ENCODE assay signal across 1 cellular context in the genomic region with DNA sequence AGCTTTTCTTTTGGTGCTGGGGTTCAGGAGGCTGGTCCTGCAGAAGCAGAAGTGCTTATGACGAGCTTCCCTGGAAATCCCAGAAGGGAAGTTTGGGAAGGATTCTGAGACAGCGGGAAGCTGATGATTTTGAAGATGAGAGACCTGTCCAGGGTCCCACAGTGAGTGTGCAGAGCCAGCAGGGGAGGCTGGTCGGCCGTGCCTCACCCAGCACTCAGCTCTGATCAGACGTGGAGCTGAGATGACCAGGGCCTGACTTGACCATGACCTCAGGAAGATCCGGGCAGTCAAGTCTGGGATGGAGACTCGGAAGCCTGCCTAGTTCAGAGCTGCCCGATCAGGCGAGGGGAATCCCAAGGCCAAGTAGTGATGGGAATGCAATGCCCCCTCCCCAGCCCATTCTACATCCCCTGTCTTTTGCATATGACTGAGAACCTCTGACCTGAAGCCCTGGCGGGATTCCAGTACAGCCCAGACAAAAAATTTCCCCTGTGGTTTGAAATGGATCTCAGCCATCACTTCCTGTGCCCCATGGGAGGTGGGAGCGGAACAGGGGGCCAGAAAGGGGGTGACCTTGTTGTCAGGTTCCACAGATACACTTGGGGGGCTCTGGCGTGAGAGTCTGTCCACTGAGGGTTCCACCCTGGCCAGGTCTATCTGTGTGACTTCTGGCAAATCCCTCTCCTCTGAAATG.
TF ChIP-seq lines count a peak whose summit lies in the region.

No MANE protein-coding gene starts in this region.

TF ChIP-seq in GM23338, 12 proteins besides CTCF, POLR2A, EP300 and RAD21 (continued from another document):
- TF ChIP-seq, protein P1, sequence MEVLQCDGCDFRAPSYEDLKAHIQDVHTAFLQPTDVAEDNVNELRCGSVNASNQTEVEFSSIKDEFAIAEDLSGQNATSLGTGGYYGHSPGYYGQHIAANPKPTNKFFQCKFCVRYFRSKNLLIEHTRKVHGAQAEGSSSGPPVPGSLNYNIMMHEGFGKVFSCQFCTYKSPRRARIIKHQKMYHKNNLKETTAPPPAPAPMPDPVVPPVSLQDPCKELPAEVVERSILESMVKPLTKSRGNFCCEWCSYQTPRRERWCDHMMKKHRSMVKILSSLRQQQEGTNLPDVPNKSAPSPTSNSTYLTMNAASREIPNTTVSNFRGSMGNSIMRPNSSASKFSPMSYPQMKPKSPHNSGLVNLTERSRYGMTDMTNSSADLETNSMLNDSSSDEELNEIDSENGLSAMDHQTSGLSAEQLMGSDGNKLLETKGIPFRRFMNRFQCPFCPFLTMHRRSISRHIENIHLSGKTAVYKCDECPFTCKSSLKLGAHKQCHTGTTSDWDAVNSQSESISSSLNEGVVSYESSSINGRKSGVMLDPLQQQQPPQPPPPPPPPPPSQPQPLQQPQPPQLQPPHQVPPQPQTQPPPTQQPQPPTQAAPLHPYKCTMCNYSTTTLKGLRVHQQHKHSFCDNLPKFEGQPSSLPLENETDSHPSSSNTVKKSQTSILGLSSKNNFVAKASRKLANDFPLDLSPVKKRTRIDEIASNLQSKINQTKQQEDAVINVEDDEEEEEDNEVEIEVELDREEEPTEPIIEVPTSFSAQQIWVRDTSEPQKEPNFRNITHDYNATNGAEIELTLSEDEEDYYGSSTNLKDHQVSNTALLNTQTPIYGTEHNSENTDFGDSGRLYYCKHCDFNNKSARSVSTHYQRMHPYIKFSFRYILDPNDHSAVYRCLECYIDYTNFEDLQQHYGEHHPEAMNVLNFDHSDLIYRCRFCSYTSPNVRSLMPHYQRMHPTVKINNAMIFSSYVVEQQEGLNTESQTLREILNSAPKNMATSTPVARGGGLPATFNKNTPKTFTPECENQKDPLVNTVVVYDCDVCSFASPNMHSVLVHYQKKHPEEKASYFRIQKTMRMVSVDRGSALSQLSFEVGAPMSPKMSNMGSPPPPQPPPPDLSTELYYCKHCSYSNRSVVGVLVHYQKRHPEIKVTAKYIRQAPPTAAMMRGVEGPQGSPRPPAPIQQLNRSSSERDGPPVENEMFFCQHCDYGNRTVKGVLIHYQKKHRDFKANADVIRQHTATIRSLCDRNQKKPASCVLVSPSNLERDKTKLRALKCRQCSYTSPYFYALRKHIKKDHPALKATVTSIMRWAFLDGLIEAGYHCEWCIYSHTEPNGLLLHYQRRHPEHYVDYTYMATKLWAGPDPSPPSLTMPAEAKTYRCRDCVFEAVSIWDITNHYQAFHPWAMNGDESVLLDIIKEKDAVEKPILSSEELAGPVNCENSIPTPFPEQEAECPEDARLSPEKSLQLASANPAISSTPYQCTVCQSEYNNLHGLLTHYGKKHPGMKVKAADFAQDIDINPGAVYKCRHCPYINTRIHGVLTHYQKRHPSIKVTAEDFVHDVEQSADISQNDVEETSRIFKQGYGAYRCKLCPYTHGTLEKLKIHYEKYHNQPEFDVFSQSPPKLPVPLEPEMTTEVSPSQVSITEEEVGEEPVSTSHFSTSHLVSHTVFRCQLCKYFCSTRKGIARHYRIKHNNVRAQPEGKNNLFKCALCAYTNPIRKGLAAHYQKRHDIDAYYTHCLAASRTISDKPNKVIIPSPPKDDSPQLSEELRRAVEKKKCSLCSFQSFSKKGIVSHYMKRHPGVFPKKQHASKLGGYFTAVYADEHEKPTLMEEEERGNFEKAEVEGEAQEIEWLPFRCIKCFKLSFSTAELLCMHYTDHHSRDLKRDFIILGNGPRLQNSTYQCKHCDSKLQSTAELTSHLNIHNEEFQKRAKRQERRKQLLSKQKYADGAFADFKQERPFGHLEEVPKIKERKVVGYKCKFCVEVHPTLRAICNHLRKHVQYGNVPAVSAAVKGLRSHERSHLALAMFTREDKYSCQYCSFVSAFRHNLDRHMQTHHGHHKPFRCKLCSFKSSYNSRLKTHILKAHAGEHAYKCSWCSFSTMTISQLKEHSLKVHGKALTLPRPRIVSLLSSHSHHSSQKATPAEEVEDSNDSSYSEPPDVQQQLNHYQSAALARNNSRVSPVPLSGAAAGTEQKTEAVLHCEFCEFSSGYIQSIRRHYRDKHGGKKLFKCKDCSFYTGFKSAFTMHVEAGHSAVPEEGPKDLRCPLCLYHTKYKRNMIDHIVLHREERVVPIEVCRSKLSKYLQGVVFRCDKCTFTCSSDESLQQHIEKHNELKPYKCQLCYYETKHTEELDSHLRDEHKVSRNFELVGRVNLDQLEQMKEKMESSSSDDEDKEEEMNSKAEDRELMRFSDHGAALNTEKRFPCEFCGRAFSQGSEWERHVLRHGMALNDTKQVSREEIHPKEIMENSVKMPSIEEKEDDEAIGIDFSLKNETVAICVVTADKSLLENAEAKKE (CRISPR knock-in tag; IDR thresholded peaks at IDR 0.05): no peak
- no peak for TF ChIP-seq EZH2 (IDR thresholded peaks at IDR 0.05; ENCODE audit: low read depth, unreplicated experiment)
- no peak for TF ChIP-seq EZH2phosphoT487 (IDR thresholded peaks at IDR 0.05; ENCODE audit: unreplicated experiment)
- TF ChIP-seq NANOG (IDR thresholded peaks at IDR 0.05; ENCODE audit: borderline replicate concordance): no peak
- TF ChIP-seq POLR2AphosphoS5 (IDR thresholded peaks at IDR 0.05; ENCODE audit: low read depth): no peak
- TF ChIP-seq, protein P2, sequence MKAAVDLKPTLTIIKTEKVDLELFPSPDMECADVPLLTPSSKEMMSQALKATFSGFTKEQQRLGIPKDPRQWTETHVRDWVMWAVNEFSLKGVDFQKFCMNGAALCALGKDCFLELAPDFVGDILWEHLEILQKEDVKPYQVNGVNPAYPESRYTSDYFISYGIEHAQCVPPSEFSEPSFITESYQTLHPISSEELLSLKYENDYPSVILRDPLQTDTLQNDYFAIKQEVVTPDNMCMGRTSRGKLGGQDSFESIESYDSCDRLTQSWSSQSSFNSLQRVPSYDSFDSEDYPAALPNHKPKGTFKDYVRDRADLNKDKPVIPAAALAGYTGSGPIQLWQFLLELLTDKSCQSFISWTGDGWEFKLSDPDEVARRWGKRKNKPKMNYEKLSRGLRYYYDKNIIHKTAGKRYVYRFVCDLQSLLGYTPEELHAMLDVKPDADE (IDR thresholded peaks at IDR 0.05): no peak
- no peak for TF ChIP-seq ZNF114 (CRISPR knock-in tag; IDR thresholded peaks at IDR 0.05)
- no peak for TF ChIP-seq CREB1 (CRISPR knock-in tag; IDR thresholded peaks at IDR 0.05; ENCODE audit: low read depth)
- TF ChIP-seq, protein P3, sequence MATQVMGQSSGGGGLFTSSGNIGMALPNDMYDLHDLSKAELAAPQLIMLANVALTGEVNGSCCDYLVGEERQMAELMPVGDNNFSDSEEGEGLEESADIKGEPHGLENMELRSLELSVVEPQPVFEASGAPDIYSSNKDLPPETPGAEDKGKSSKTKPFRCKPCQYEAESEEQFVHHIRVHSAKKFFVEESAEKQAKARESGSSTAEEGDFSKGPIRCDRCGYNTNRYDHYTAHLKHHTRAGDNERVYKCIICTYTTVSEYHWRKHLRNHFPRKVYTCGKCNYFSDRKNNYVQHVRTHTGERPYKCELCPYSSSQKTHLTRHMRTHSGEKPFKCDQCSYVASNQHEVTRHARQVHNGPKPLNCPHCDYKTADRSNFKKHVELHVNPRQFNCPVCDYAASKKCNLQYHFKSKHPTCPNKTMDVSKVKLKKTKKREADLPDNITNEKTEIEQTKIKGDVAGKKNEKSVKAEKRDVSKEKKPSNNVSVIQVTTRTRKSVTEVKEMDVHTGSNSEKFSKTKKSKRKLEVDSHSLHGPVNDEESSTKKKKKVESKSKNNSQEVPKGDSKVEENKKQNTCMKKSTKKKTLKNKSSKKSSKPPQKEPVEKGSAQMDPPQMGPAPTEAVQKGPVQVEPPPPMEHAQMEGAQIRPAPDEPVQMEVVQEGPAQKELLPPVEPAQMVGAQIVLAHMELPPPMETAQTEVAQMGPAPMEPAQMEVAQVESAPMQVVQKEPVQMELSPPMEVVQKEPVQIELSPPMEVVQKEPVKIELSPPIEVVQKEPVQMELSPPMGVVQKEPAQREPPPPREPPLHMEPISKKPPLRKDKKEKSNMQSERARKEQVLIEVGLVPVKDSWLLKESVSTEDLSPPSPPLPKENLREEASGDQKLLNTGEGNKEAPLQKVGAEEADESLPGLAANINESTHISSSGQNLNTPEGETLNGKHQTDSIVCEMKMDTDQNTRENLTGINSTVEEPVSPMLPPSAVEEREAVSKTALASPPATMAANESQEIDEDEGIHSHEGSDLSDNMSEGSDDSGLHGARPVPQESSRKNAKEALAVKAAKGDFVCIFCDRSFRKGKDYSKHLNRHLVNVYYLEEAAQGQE (IDR thresholded peaks at IDR 0.05; ENCODE audit: unreplicated experiment): no peak
- TF ChIP-seq JUNB (IDR thresholded peaks at IDR 0.05; ENCODE audit: unreplicated experiment): no peak
- no peak for TF ChIP-seq ZNF331 (CRISPR knock-in tag; IDR thresholded peaks at IDR 0.05; ENCODE audit: low read depth)
TF ChIP-seq in GM23338: peak in this region for 0.
